Comparison of ENCODE assay signal across 10 cellular contexts in genomic region chr17:17696871-17697633, GRCh38. TPM values are rescaled to one million over a fixed set of nuclear protein-coding genes. Genes with fewer than 3 reads are reported as not detected.
DNase-seq lines count a peak whose midpoint lies in the region; ATAC-seq and TF ChIP-seq lines count a peak whose summit lies in the region.
"Had no signal": no experiment of that assay in that cellular context is flagged by ENCODE, and none has a peak within 500 bp of the region (broad histone marks: within the 10 kb centered on the region; RNA-seq: fewer than 3 reads in every experiment).

No MANE protein-coding gene starts in this region.

- intact Hi-C loops in Right ventricle myocardium inferior (cut with DNase I): loop anchor here (5.0 kb wide), 2 partner anchors 35 to 275 kb away; partner anchors contain the start of genes DRC3 and TOM1L2
- intact Hi-C loops in left cardiac atrium (cut with DNase I): loop anchor here in 1 of 2 donors (10.0 kb wide), 1 partner anchor 48 kb away; no protein-coding TSS in a partner anchor
- intact Hi-C loops in uterus (cut with DNase I; ENCODE audit: low total_unique reads): loop anchor here (10.0 kb wide), 1 partner anchor 88 kb away; no protein-coding TSS in a partner anchor

- DNase-seq in Right ventricle myocardium inferior (ENCODE audit: missing footprints) (no peak), left cardiac atrium (no peak), uterus (no peak), UCSD-AML1 (lab: John Stamatoyannopoulos, UW; ENCODE audit: unreplicated experiment) (no peak), mucosa of gallbladder (ENCODE audit: low spot score) (no peak)
- no peak for DNase-seq in effector memory CD8-positive, alpha-beta T cell
- no peak for DNase-seq in naive thymus-derived CD8-positive, alpha-beta T cell
- DNase-seq: HCEC 1CT, NCI-H524 treated with DMSO at 0.1 percent for 48 hours had no signal

- no peaks in the 10 kb centered on the region for H3K27me3 Mint-ChIP-seq in effector memory CD8-positive, alpha-beta T cell
- no peaks in the 10 kb centered on the region for H3K27me3 Mint-ChIP-seq in naive thymus-derived CD8-positive, alpha-beta T cell

- no peaks in the 10 kb centered on the region for H3K9me3 ChIP-seq in uterus

- H3K4me3 Mint-ChIP-seq in effector memory CD8-positive, alpha-beta T cell: peak overlapping the region in 1 of 2 donors; percentile 17
- peak overlapping the region in 4 of 10 donors; percentile 22 to 49 (median 26) for H3K4me3 Mint-ChIP-seq in naive thymus-derived CD8-positive, alpha-beta T cell

- peaks cover 34 to 40% of the 10 kb centered on the region in 2 donors for H3K4me1 Mint-ChIP-seq in effector memory CD8-positive, alpha-beta T cell (ENCODE audit: low read depth in 2 of 2)
- peaks cover 43 to 76% (median 62%) of the 10 kb centered on the region in 4 donors for H3K4me1 Mint-ChIP-seq in naive thymus-derived CD8-positive, alpha-beta T cell

- no peak overlapping the region for H3K4me3 ChIP-seq in uterus

- H3K9me3 Mint-ChIP-seq in effector memory CD8-positive, alpha-beta T cell: no peaks in the 10 kb centered on the region
- H3K9me3 Mint-ChIP-seq in naive thymus-derived CD8-positive, alpha-beta T cell: no peaks in the 10 kb centered on the region

- no peak for TF ChIP-seq CTCF in uterus (IDR thresholded peaks at IDR 0.05)

- ATAC-seq in Right ventricle myocardium inferior (peak; percentile 37), left cardiac atrium (no peak), HG03175 (IDR thresholded peaks at IDR 0.05; ENCODE audit: unreplicated experiment) (no peak)
- ATAC-seq in effector memory CD8-positive, alpha-beta T cell (replicated peaks): no peak
- ATAC-seq in naive thymus-derived CD8-positive, alpha-beta T cell: no peak

- POLR2A ChIA-PET in naive thymus-derived CD8-positive, alpha-beta T cell (lab: Charles Lee): interaction anchor here (0.6 kb wide), 1 partner anchor 1499 kb away, joined by 7 read pairs; no protein-coding TSS in a partner anchor

- H3K4me1 ChIP-seq in uterus: peaks cover 10 to 50% of the 10 kb centered on the region in 2 donors

- H3K27ac ChIP-seq in uterus: peak overlapping the region; percentile 90 to 99

- peak overlapping the region; percentile 73 to 98 for H3K27ac Mint-ChIP-seq in effector memory CD8-positive, alpha-beta T cell
- H3K27ac Mint-ChIP-seq in naive thymus-derived CD8-positive, alpha-beta T cell: peak overlapping the region in 9 of 10 donors; percentile 66 to 97 (median 81)

- no peaks in the 10 kb centered on the region for H3K36me3 ChIP-seq in uterus

- TF ChIP-seq POLR2A in uterus (IDR thresholded peaks at IDR 0.05): no peak

- no peaks in the 10 kb centered on the region for H3K27me3 ChIP-seq in uterus

- H3K36me3 Mint-ChIP-seq in effector memory CD8-positive, alpha-beta T cell (ENCODE audit: insufficient read depth): peaks cover 40% of the 10 kb centered on the region
- no peaks in the 10 kb centered on the region for H3K36me3 Mint-ChIP-seq in naive thymus-derived CD8-positive, alpha-beta T cell

RNA-seq across cellular contexts. Expression of gene RAI1, which starts 15.8 kb away (rescaled TPM):
- 31.9 TPM for total RNA-seq in Right ventricle myocardium inferior
- 10 to 100 TPM; 22.4 to 32.3 TPM for total RNA-seq in left cardiac atrium
- total RNA-seq in naive thymus-derived CD8-positive, alpha-beta T cell: 10 to 100 TPM; 33.8 to 35.2 TPM
- polyA plus RNA-seq in naive thymus-derived CD8-positive, alpha-beta T cell: 1 to 10 TPM; 1.5 to 4.0 (median 2.3) TPM
- 10 to 100 TPM in 3 of 4 donors, 1 to 10 TPM in 1; 10.0 to 66.1 (median 15.3) TPM for total RNA-seq in uterus
- 60.3 TPM for total RNA-seq in mucosa of gallbladder
